In genomic region chr9:123530244-123530643, GRCh38 we compare ENCODE assay signal across 35 cellular contexts.
"Had no signal": no experiment of that assay in that cellular context is flagged by ENCODE, and none has a peak within 500 bp of the region (broad histone marks: within the 10 kb centered on the region; RNA-seq: fewer than 3 reads in every experiment).

No MANE protein-coding gene starts in this region.

- H3K36me3 ChIP-seq: MG63 had no signal

- H3K9ac ChIP-seq: KMS-11 had no signal

- H3K27me3 ChIP-seq: MG63 had no signal

- H3K4me2 ChIP-seq: KMS-11 had no signal

- H3K9me3 ChIP-seq: MG63 had no signal

- H3K27ac ChIP-seq: KMS-11 had no signal

- DNase-seq: Karpas-422, Kasumi-1, MG63, MM.1S, MV-4-11, NCI-H1048, NCI-H1092, NCI-H1092 treated with DMSO at 0.1 percent for 48 hours, NCI-H1105, NCI-H1105 treated with DMSO at 0.1 percent for 48 hours, NCI-H1417, NCI-H1417 treated with DMSO at 0.1 percent for 48 hours, NCI-H1436, NCI-H1436 treated with DMSO at 0.1 percent for 48 hours, NCI-H146, NCI-H1694, NCI-H1694 treated with DMSO at 0.1 percent for 48 hours, NCI-H187, NCI-H187 treated with DMSO at 0.1 percent for 48 hours, NCI-H1930, NCI-H2029, NCI-H2029 treated with DMSO at 0.1 percent for 48 hours, NCI-H2081, NCI-H2081 treated with DMSO at 0.1 percent for 48 hours, NCI-H2107, NCI-H2171, NCI-H2171 treated with DMSO at 0.1 percent for 48 hours, NCI-H2227 treated with DMSO at 0.1 percent for 48 hours, NCI-H226, NCI-H345, NCI-H446, NCI-H446 treated with DMSO at 0.1 percent for 48 hours, NCI-H510A, NCI-H510A treated with DMSO at 0.1 percent for 48 hours had no signal

- H3K4me3 ChIP-seq: MG63 had no signal
